In genomic region chr19:1168562-1168873, GRCh38 we compare ENCODE assay signal across 12 cellular contexts. TPM values are rescaled to one million over a fixed set of nuclear protein-coding genes. Genes with fewer than 3 reads are reported as not detected.
DNase-seq lines count a peak whose midpoint lies in the region; ATAC-seq, FAIRE-seq and TF ChIP-seq lines count a peak whose summit lies in the region.
"Had no signal": no experiment of that assay in that cellular context is flagged by ENCODE, and none has a peak within 500 bp of the region (broad histone marks: within the 10 kb centered on the region; RNA-seq: fewer than 3 reads in every experiment).

No MANE protein-coding gene starts in this region.

- no peak overlapping the region for H3K4me3 Mint-ChIP-seq in astrocyte (ENCODE audit: unreplicated experiment)

- H3K4me2 ChIP-seq in BLaER1 treated with 17β-estradiol and CSF1 and Interleukin-3, amounts not matched to agents 10 nM and 100 nM, result peak overlapping the region; percentile 83 to 99 (median 95)
- peak overlapping the region; percentile 78 for H3K4me2 ChIP-seq in astrocyte (ENCODE audit: low read length)

- H2AFZ ChIP-seq in astrocyte (ENCODE audit: low read depth, low read length), result no peak overlapping the region

- H3K36me3 Mint-ChIP-seq in astrocyte (ENCODE audit: low read depth, unreplicated experiment), result peaks cover 4% of the 10 kb centered on the region

- TF ChIP-seq POLR2A in prostate gland (IDR thresholded peaks at IDR 0.05), result no peak

- peaks cover 82 to 97% (median 87%) of the 10 kb centered on the region in 11 experiments for H4K20me1 ChIP-seq in BLaER1 treated with 17β-estradiol and CSF1 and Interleukin-3, amounts not matched to agents 10 nM and 100 nM
- H4K20me1 ChIP-seq in astrocyte (ENCODE audit: insufficient read depth, low read length), result peaks cover 86% of the 10 kb centered on the region

- peak overlapping the region; percentile 26 to 79 (median 70); a peak in 20 of 22 replicates for H3K27ac ChIP-seq in BLaER1 treated with 17β-estradiol and CSF1 and Interleukin-3, amounts not matched to agents 10 nM and 100 nM
- peak overlapping the region; percentile 70 for H3K27ac ChIP-seq in astrocyte (ENCODE audit: low read depth, low read length)
- peak overlapping the region; percentile 38 for H3K27ac ChIP-seq in foreskin keratinocyte
- peak overlapping the region; percentile 62 to 69 for H3K27ac ChIP-seq in prostate gland

- TF ChIP-seq CTCF in astrocyte (IDR thresholded peaks at IDR 0.05; ENCODE audit: insufficient read depth, low read depth, low read length), result no peak
- no peak for TF ChIP-seq CTCF in foreskin keratinocyte (conservative IDR thresholded peaks at IDR 0.05)
- no peak for TF ChIP-seq CTCF in prostate gland (IDR thresholded peaks at IDR 0.05)

- peaks cover 96% of the 10 kb centered on the region for H3K79me2 ChIP-seq in astrocyte (ENCODE audit: insufficient read depth, low read length)

- no peaks in the 10 kb centered on the region for H3K9me3 Mint-ChIP-seq in astrocyte (ENCODE audit: unreplicated experiment)
- H3K9me3 Mint-ChIP-seq: type B pancreatic cell had no signal

- peak overlapping the region; percentile 23 to 64 (median 42); a peak in 19 of 20 replicates for H3K4me3 ChIP-seq in BLaER1 treated with 17β-estradiol and CSF1 and Interleukin-3, amounts not matched to agents 10 nM and 100 nM
- H3K4me3 ChIP-seq in astrocyte (ENCODE audit: insufficient read depth, low read depth, low read length), result no peak overlapping the region
- H3K4me3 ChIP-seq in prostate gland, result peak overlapping the region in 1 of 2 donors; percentile 6

- FAIRE-seq in astrocyte (lab: Jason Lieb, UNC), result no peak
- FAIRE-seq: endothelial cell of umbilical vein, TTC549 had no signal

- H3K4me1 ChIP-seq in BLaER1 treated with 17β-estradiol and CSF1 and Interleukin-3, amounts not matched to agents 10 nM and 100 nM, result peaks cover 80 to 89% (median 85%) of the 10 kb centered on the region in 10 experiments
- H3K4me1 ChIP-seq in astrocyte (ENCODE audit: insufficient read depth, low read length) (peaks cover 41% of the 10 kb centered on the region), foreskin keratinocyte (peaks cover 7% of the 10 kb centered on the region), prostate gland (replicated peaks) (peaks cover 22% of the 10 kb centered on the region)

- ATAC-seq in foreskin keratinocyte (no peak), HG03159 (IDR thresholded peaks at IDR 0.05; ENCODE audit: unreplicated experiment) (no peak)

- 84% methylated on average over 22 of the region's 22 CpGs for WGBS in prostate gland

- DNase-seq in astrocyte (ENCODE audit: low read depth), result no peak
- no peak for DNase-seq in foreskin keratinocyte
- no peak for DNase-seq in prostate gland (ENCODE audit: low spot score)
- DNase-seq in DMS53 (lab: John Stamatoyannopoulos, UW), result no peak
- no peak for DNase-seq in SHP77 (lab: John Stamatoyannopoulos, UW)
- no peak for DNase-seq in occipital lobe (lab: John Stamatoyannopoulos, UW)
- DNase-seq: MM.1S had no signal

- peaks cover 0 to 38% (median 6%) of the 10 kb centered on the region in 11 experiments; a peak in 12 of 22 replicates for H3K36me3 ChIP-seq in BLaER1 treated with 17β-estradiol and CSF1 and Interleukin-3, amounts not matched to agents 10 nM and 100 nM
- peaks cover 4% of the 10 kb centered on the region for H3K36me3 ChIP-seq in astrocyte (ENCODE audit: insufficient read depth, low read length)
- H3K36me3 ChIP-seq in prostate gland, result no peaks in the 10 kb centered on the region

- no peaks in the 10 kb centered on the region for H3K27me3 Mint-ChIP-seq in astrocyte (ENCODE audit: low read depth, unreplicated experiment)
- H3K27me3 Mint-ChIP-seq: type B pancreatic cell had no signal

- H3K27ac Mint-ChIP-seq in astrocyte (ENCODE audit: unreplicated experiment), result no peak overlapping the region

- H3K4me1 Mint-ChIP-seq in astrocyte (ENCODE audit: low read depth, unreplicated experiment), result peaks cover 18% of the 10 kb centered on the region

- no peaks in the 10 kb centered on the region for H3K9me3 ChIP-seq in BLaER1 treated with 17β-estradiol and CSF1 and Interleukin-3, amounts not matched to agents 10 nM and 100 nM (replicated peaks in 1 of 11)
- H3K9me3 ChIP-seq in astrocyte (ENCODE audit: insufficient read depth, low read depth, low read length) (no peaks in the 10 kb centered on the region), prostate gland (no peaks in the 10 kb centered on the region)

- H3K9ac ChIP-seq in BLaER1 treated with 17β-estradiol and CSF1 and Interleukin-3, amounts not matched to agents 10 nM and 100 nM, result peak overlapping the region; percentile 50 to 73 (median 63)
- H3K9ac ChIP-seq in astrocyte (ENCODE audit: low read length), result peak overlapping the region; percentile 71

- H3K27me3 ChIP-seq in BLaER1 treated with 17β-estradiol and CSF1 and Interleukin-3, amounts not matched to agents 10 nM and 100 nM, result no peaks in the 10 kb centered on the region
- H3K27me3 ChIP-seq in astrocyte (ENCODE audit: insufficient read depth, low read length) (no peaks in the 10 kb centered on the region), foreskin keratinocyte (no peaks in the 10 kb centered on the region), prostate gland (replicated peaks; ENCODE audit: insufficient read depth) (no peaks in the 10 kb centered on the region)

- intact Hi-C loops in prostate gland (cut with DNase I), result no loop called here

RNA-seq across cellular contexts. Expression of gene SBNO2, which starts 5.5 kb away (rescaled TPM):
- total RNA-seq in astrocyte (39.3 and 43.2 TPM in 2 replicates), foreskin keratinocyte (31.9 and 32.2 TPM in 2 replicates), prostate gland (10 to 100 TPM; 32.5 to 79.9 TPM), occipital lobe (4.2 TPM)
- polyA plus RNA-seq in foreskin keratinocyte, result 18.2 and 18.3 TPM in 2 replicates

RNA-seq across cellular contexts. Expression of gene STK11, which starts 37.1 kb away (rescaled TPM):
- total RNA-seq in astrocyte (61.6 and 67.9 TPM in 2 replicates), foreskin keratinocyte (64.9 and 66.1 TPM in 2 replicates), prostate gland (100 to 1,000 TPM in 1 of 2 donors, 10 to 100 TPM in 1; 75.1 to 157 TPM), occipital lobe (49.0 TPM)
- 46.9 and 47.1 TPM in 2 replicates for polyA plus RNA-seq in foreskin keratinocyte
